In the genomic region with DNA sequence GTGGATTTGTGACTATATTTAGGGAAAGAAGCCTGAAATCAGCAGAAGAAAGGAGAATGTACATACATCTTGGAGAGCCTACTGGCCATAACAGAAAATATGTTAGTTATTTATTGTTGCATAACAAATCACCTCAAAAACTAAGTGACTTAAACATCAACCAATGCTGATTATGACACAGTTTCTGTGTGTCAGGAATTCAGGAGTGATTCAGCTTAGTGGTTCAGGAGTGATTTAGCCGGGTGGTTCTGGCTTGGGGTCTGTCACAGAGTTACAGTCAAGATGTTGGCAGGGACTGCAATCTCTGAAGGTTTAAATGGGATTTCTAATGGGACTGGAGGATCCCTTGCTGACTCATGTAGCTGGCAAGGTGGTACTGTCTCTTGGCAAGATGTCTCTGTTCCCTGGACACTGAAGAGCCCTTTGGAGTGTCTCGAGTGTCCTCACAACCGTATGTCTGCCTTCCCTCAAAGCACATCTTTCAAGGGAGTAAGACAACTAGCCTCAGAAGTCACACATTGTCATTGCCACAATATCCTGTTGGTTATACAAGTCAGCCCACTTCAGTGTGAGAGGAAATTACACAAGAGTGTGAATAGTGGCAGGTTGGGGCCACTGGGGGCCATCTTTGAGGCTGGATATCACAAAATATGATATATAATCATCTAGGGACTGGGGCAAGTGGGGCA, we compare ENCODE assay signal across 12 cellular contexts.
DNase-seq lines count a peak whose midpoint lies in the region; ATAC-seq and TF ChIP-seq lines count a peak whose summit lies in the region.
"Had no signal": no experiment of that assay in that cellular context is flagged by ENCODE, and none has a peak within 500 bp of the region (broad histone marks: within the 10 kb centered on the region; RNA-seq: fewer than 3 reads in every experiment).

No MANE protein-coding gene starts in this region.

- H3K4me1 Mint-ChIP-seq in activated CD4-positive, alpha-beta T cell treated with anti-CD3 and anti-CD28 coated beads, Interleukin-2, amount 10 ng/mL, durations not matched to agents 7 days and 5 days, result peaks cover 21% of the 10 kb centered on the region

- no peak overlapping the region for H3K4me3 ChIP-seq in RWPE2 (ENCODE audit: severe bottlenecking)
- H3K4me3 ChIP-seq: heart right ventricle, PC-9 had no signal

- H3K36me3 Mint-ChIP-seq in activated CD4-positive, alpha-beta T cell treated with anti-CD3 and anti-CD28 coated beads, Interleukin-2, amount 10 ng/mL, durations not matched to agents 7 days and 5 days (ENCODE audit: low read depth), result peaks cover 5% of the 10 kb centered on the region

- H3K27ac Mint-ChIP-seq in activated CD4-positive, alpha-beta T cell treated with anti-CD3 and anti-CD28 coated beads, Interleukin-2, amount 10 ng/mL, durations not matched to agents 7 days and 5 days, result peak overlapping the region; percentile 54

- no peaks in the 10 kb centered on the region for H3K36me3 ChIP-seq in RWPE2 (ENCODE audit: low read depth)
- H3K36me3 ChIP-seq: heart right ventricle had no signal

- H3K9me3 Mint-ChIP-seq in activated CD4-positive, alpha-beta T cell treated with anti-CD3 and anti-CD28 coated beads, Interleukin-2, amount 10 ng/mL, durations not matched to agents 7 days and 5 days, result peaks cover 12% of the 10 kb centered on the region

- H3K27ac ChIP-seq in RWPE2 (ENCODE audit: poor library complexity, severe bottlenecking), result no peak overlapping the region
- H3K27ac ChIP-seq: heart right ventricle, PC-9 had no signal

- no peak for TF ChIP-seq CTCF in RWPE2 (IDR thresholded peaks at IDR 0.05; ENCODE audit: poor library complexity, severe bottlenecking)

- ATAC-seq in RWPE2 (ENCODE audit: low read depth) (peak; percentile 47; the same call in 2 of the 3 replicates), HG03342 (IDR thresholded peaks at IDR 0.05; ENCODE audit: unreplicated experiment) (no peak)

- POLR2A ChIA-PET in activated CD4-positive, alpha-beta T cell treated with anti-CD3 and anti-CD28 coated beads, Interleukin-2, amount 10 ng/mL, durations not matched to agents 7 days and 5 days (lab: Charles Lee), result no interaction called here

- no peaks in the 10 kb centered on the region for H3K9me3 ChIP-seq in RWPE2 (ENCODE audit: severe bottlenecking)

- peak; percentile 37 for DNase-seq in activated CD4-positive, alpha-beta T cell treated with anti-CD3 and anti-CD28 coated beads, Interleukin-2, amount 10 ng/mL, durations not matched to agents 7 days and 5 days
- no peak for DNase-seq in activated CD4-positive, alpha-beta T cell treated with anti-CD3 and anti-CD28 coated beads, Interleukin-2, amount 50 U/mL, for 48 hours
- DNase-seq in HS-5 (ENCODE audit: low read depth) (peak; percentile 54), RWPE2 (ENCODE audit: low spot score) (no peak), iris pigment epithelial cell (ENCODE audit: low read depth) (peak; percentile 1), occipital lobe (lab: John Stamatoyannopoulos, UW) (no peak), mesenteric fat pad (ENCODE audit: low spot score) (no peak)
- DNase-seq: anterior cingulate cortex, heart right ventricle, NCI-H187 treated with DMSO at 0.1 percent for 48 hours had no signal

- no peak overlapping the region for H3K4me3 Mint-ChIP-seq in activated CD4-positive, alpha-beta T cell treated with anti-CD3 and anti-CD28 coated beads, Interleukin-2, amount 10 ng/mL, durations not matched to agents 7 days and 5 days

- H3K27me3 Mint-ChIP-seq in activated CD4-positive, alpha-beta T cell treated with anti-CD3 and anti-CD28 coated beads, Interleukin-2, amount 10 ng/mL, durations not matched to agents 7 days and 5 days, result peaks cover 12% of the 10 kb centered on the region

- H3K27me3 ChIP-seq in RWPE2 (ENCODE audit: insufficient read depth, poor library complexity, severe bottlenecking), result no peaks in the 10 kb centered on the region
- H3K27me3 ChIP-seq: heart right ventricle had no signal

- H3K4me1 ChIP-seq in RWPE2 (ENCODE audit: insufficient read depth, poor library complexity, severe bottlenecking), result no peaks in the 10 kb centered on the region

- CTCF ChIA-PET in activated CD4-positive, alpha-beta T cell treated with anti-CD3 and anti-CD28 coated beads, Interleukin-2, amount 10 ng/mL, durations not matched to agents 7 days and 5 days (lab: Charles Lee), result no interaction called here

Comparison
In these comparisons a context has a peak if more than half of its experiments do, and no peak if none do; other contexts are left out.
1. DNase-seq: peak in activated CD4-positive, alpha-beta T cell treated with anti-CD3 and anti-CD28 coated beads, Interleukin-2, amount 10 ng/mL, durations not matched to agents 7 days and 5 days (single experiment), HS-5 (single experiment) and iris pigment epithelial cell (single experiment); none in activated CD4-positive, alpha-beta T cell treated with anti-CD3 and anti-CD28 coated beads, Interleukin-2, amount 50 U/mL, for 48 hours (0 of 2), RWPE2 (single experiment), occipital lobe (single experiment) and mesenteric fat pad (single experiment).